Comparison of ENCODE assay signal across 8 cellular contexts in genomic region chr20:17538517-17539170, GRCh38. TPM values are rescaled to one million over a fixed set of nuclear protein-coding genes. Genes with fewer than 3 reads are reported as not detected.
A peak's percentile ranks its signal among the peaks of the same experiment; 100 is the strongest.
DNase-seq lines count a peak whose midpoint lies in the region; ATAC-seq and TF ChIP-seq lines count a peak whose summit lies in the region.

No MANE protein-coding gene starts in this region.

- H3K4me1 ChIP-seq in PC-9 (replicated peaks; ENCODE audit: insufficient read depth): peaks cover 49% of the 10 kb centered on the region
- H3K4me1 ChIP-seq in naive thymus-derived CD4-positive, alpha-beta T cell (ENCODE audit: control insufficient read depth in 2 of 2, insufficient read depth in 2 of 2, low read length in 2 of 2): no peaks in the 10 kb centered on the region

- peaks cover 0 to 33% (median 0%) of the 10 kb centered on the region in 7 donors for H3K4me1 Mint-ChIP-seq in naive thymus-derived CD4-positive, alpha-beta T cell
- H3K4me1 Mint-ChIP-seq in WTC11: peaks cover 16% of the 10 kb centered on the region

- H3K27me3 Mint-ChIP-seq in naive thymus-derived CD4-positive, alpha-beta T cell: peaks cover 10 to 39% (median 18%) of the 10 kb centered on the region in 5 donors
- no peaks in the 10 kb centered on the region for H3K27me3 Mint-ChIP-seq in WTC11 (ENCODE audit: low read depth)

- TF ChIP-seq CTCF in PC-9 (conservative IDR thresholded peaks at IDR 0.05): no peak
- TF ChIP-seq CTCF in WTC11 (IDR thresholded peaks at IDR 0.05): no peak

- peak; percentile 37 for ATAC-seq in naive thymus-derived CD4-positive, alpha-beta T cell
- ATAC-seq in GM19023 (IDR thresholded peaks at IDR 0.05; ENCODE audit: unreplicated experiment) (no peak), WTC11 (no peak)

- no peaks in the 10 kb centered on the region for H3K27me3 ChIP-seq in PC-9 (ENCODE audit: insufficient read depth, low read depth)
- H3K27me3 ChIP-seq in naive thymus-derived CD4-positive, alpha-beta T cell (ENCODE audit: control insufficient read depth in 2 of 2, insufficient read depth in 2 of 2, low read length in 2 of 2): no peaks in the 10 kb centered on the region

- no peaks in the 10 kb centered on the region; the same call in 1 of the 2 replicates for H3K79me2 ChIP-seq in PC-9 (ENCODE audit: low read depth)

- no peak overlapping the region for H2AFZ ChIP-seq in PC-9

- H3K27ac Mint-ChIP-seq in naive thymus-derived CD4-positive, alpha-beta T cell: no peak overlapping the region
- no peak overlapping the region for H3K27ac Mint-ChIP-seq in WTC11

- H3K27ac ChIP-seq in PC-9: peak overlapping the region; percentile 21; the same call in 1 of the 2 replicates
- H3K27ac ChIP-seq in naive thymus-derived CD4-positive, alpha-beta T cell (ENCODE audit: low read depth, low read length): no peak overlapping the region

- POLR2A ChIA-PET in HEK293T (lab: Yijun Ruan, JAX) (interaction anchor here (1.2 kb wide), 1 partner anchor 31 kb away, joined by 3 read pairs; the partner anchor contains the start of gene DSTN), PC-9 (lab: Charles Lee; ENCODE audit: unreplicated experiment) (no interaction called here), WTC11 (lab: Charles Lee) (interaction anchor here (0.6 kb wide), 1 partner anchor 30 kb away, joined by 9 read pairs; no protein-coding TSS in a partner anchor)
- POLR2A ChIA-PET in naive thymus-derived CD4-positive, alpha-beta T cell (lab: Charles Lee): no interaction called here

- intact Hi-C loops in PC-9 (cut with micrococcal nuclease; ENCODE audit: unreplicated experiment): loop anchor here (1.0 to 5.0 kb wide), 2 partner anchors 19 to 144 kb away; partner anchors contain the start of gene RRBP1
- intact Hi-C loops in naive thymus-derived CD4-positive, alpha-beta T cell (cut with micrococcal nuclease): loop anchor here (10.0 kb wide), 3 partner anchors 146 to 746 kb away; partner anchors contain the start of genes MGME1 (in 1 of the 2), RRBP1 (in 1 of the 2), SNX5 (in 1 of the 2) and ZNF133 (in 1 of the 2)

- no peak overlapping the region for H3K4me3 Mint-ChIP-seq in naive thymus-derived CD4-positive, alpha-beta T cell
- H3K4me3 Mint-ChIP-seq in WTC11: no peak overlapping the region

- no peaks in the 10 kb centered on the region for H3K9me2 ChIP-seq in PC-9 (ENCODE audit: insufficient read depth)

- no peaks in the 10 kb centered on the region for H3K36me3 ChIP-seq in PC-9 (ENCODE audit: low read depth)
- H3K36me3 ChIP-seq in naive thymus-derived CD4-positive, alpha-beta T cell (ENCODE audit: control insufficient read depth in 2 of 3, insufficient read depth in 3 of 3, low read length in 3 of 3): no peaks in the 10 kb centered on the region

- H3K9me3 ChIP-seq in PC-9 (ENCODE audit: insufficient read depth, low read depth): no peaks in the 10 kb centered on the region
- no peaks in the 10 kb centered on the region for H3K9me3 ChIP-seq in naive thymus-derived CD4-positive, alpha-beta T cell (ENCODE audit: control insufficient read depth in 2 of 3, low read length in 3 of 3)

- H3K4me3 ChIP-seq in PC-9: no peak overlapping the region
- H3K4me3 ChIP-seq in naive thymus-derived CD4-positive, alpha-beta T cell (ENCODE audit: low read length): no peak overlapping the region

- peak overlapping the region; percentile 66 for H3K4me2 ChIP-seq in PC-9

- peak; percentile 58 for DNase-seq in SIG-M5 treated with dmso at 0.1 percent for 504 hours (lab: John Stamatoyannopoulos, UW; ENCODE audit: unreplicated experiment)
- DNase-seq in SIG-M5 (lab: John Stamatoyannopoulos, UW): no peak
- no peak for DNase-seq in HEK293T (ENCODE audit: extremely low spot score)
- peak; percentile 38 to 78 for DNase-seq in PC-9
- no peak for DNase-seq in naive thymus-derived CD4-positive, alpha-beta T cell
- DNase-seq in WTC11 (ENCODE audit: low spot score): no peak
- no peak for DNase-seq in NCI-H1436 (lab: John Stamatoyannopoulos, UW)

- CTCF ChIA-PET in HEK293T (lab: Yijun Ruan, JAX) (no interaction called here), PC-9 (lab: Charles Lee) (no interaction called here), WTC11 (lab: Charles Lee) (interaction anchor here (1.0 kb wide), 1 partner anchor 79 kb away, joined by 3 read pairs; no protein-coding TSS in a partner anchor)
- CTCF ChIA-PET in naive thymus-derived CD4-positive, alpha-beta T cell (lab: Charles Lee): interaction anchor here (0.7 kb wide), 1 partner anchor 97 kb away, joined by 3 read pairs; no protein-coding TSS in a partner anchor

- no peaks in the 10 kb centered on the region for H4K20me1 ChIP-seq in PC-9 (ENCODE audit: insufficient read depth)

- BruUV-seq in PC-9 (replicated peaks; lab: Mats Ljungman, UMichigan): no TSS peak

- no peaks in the 10 kb centered on the region for H3K36me3 Mint-ChIP-seq in naive thymus-derived CD4-positive, alpha-beta T cell
- peaks cover 4% of the 10 kb centered on the region for H3K36me3 Mint-ChIP-seq in WTC11

- no peaks in the 10 kb centered on the region for H3K9me3 Mint-ChIP-seq in naive thymus-derived CD4-positive, alpha-beta T cell
- peaks cover 4% of the 10 kb centered on the region for H3K9me3 Mint-ChIP-seq in WTC11

- H3F3A ChIP-seq in PC-9 (ENCODE audit: insufficient read depth, low read depth): peaks cover 25% of the 10 kb centered on the region

TF ChIP-seq in HEK293T, 16 proteins besides CTCF, POLR2A, EP300 and RAD21:
- TF ChIP-seq, protein P1, sequence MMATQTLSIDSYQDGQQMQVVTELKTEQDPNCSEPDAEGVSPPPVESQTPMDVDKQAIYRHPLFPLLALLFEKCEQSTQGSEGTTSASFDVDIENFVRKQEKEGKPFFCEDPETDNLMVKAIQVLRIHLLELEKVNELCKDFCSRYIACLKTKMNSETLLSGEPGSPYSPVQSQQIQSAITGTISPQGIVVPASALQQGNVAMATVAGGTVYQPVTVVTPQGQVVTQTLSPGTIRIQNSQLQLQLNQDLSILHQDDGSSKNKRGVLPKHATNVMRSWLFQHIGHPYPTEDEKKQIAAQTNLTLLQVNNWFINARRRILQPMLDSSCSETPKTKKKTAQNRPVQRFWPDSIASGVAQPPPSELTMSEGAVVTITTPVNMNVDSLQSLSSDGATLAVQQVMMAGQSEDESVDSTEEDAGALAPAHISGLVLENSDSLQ (IDR thresholded peaks at IDR 0.05): peak; percentile 63
- no peak for TF ChIP-seq ARNT (IDR thresholded peaks at IDR 0.05)

TF ChIP-seq in WTC11, 78 proteins besides CTCF, POLR2A, EP300 and RAD21 (continues in another document):
- TF ChIP-seq TEAD1 (CRISPR knock-in tag; IDR thresholded peaks at IDR 0.05) (no peak), SMAD3 (CRISPR knock-in tag; IDR thresholded peaks at IDR 0.05; ENCODE audit: borderline replicate concordance) (no peak), RELA (CRISPR knock-in tag; IDR thresholded peaks at IDR 0.05; ENCODE audit: borderline replicate concordance) (no peak), CREB1 (CRISPR knock-in tag; IDR thresholded peaks at IDR 0.05) (no peak), ZNF232 (CRISPR knock-in tag; IDR thresholded peaks at IDR 0.05) (no peak), CREM (CRISPR knock-in tag; IDR thresholded peaks at IDR 0.05) (no peak), ZNF263 (CRISPR knock-in tag; IDR thresholded peaks at IDR 0.05; ENCODE audit: low read depth) (no peak), SMAD4 (CRISPR knock-in tag; IDR thresholded peaks at IDR 0.05) (no peak), USF1 (CRISPR knock-in tag; IDR thresholded peaks at IDR 0.05) (no peak), NR2C2 (CRISPR knock-in tag; IDR thresholded peaks at IDR 0.05) (no peak)
- TF ChIP-seq, protein P2, sequence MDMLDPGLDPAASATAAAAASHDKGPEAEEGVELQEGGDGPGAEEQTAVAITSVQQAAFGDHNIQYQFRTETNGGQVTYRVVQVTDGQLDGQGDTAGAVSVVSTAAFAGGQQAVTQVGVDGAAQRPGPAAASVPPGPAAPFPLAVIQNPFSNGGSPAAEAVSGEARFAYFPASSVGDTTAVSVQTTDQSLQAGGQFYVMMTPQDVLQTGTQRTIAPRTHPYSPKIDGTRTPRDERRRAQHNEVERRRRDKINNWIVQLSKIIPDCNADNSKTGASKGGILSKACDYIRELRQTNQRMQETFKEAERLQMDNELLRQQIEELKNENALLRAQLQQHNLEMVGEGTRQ (CRISPR knock-in tag; IDR thresholded peaks at IDR 0.05): no peak
- TF ChIP-seq, protein P3, sequence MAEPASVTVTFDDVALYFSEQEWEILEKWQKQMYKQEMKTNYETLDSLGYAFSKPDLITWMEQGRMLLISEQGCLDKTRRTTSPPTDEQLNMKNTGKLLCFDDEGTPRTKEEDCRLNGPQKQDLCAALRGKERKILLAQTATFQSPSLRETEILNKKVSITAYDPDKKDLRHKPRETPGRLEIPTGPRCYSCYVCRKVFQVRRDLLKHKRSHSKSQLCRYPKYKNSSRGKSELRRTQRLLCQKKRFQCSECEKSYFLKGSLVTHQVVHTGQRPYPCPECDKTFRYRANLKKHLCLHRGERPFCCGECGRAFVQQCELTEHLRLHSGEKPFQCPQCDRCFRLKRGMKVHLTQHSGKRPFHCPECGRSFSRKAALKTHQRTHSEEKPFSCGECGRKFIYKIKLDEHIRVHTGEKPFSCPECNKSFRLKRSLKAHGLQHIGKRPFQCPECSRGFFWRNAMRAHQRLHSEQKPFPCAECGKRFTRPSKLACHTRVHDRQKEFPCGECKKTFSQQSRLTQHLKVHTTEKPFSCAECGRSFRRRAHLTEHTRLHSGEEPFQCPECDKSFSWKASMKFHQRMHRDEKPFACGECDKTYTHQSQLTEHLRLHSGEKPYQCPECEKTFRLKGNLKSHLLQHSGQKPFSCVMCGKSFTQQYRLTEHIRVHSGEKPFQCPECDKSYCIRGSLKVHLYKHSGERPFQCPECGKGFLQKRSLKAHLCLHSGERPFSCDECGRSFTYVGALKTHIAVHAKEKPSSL (CRISPR knock-in tag; conservative IDR thresholded peaks at IDR 0.05): no peak

RNA-seq across cellular contexts. Expression of gene BFSP1, which starts 7.5 kb away (rescaled TPM):
- 10.4 and 13.8 TPM in 2 replicates for total RNA-seq in PC-9 (2021)
- 1 to 10 TPM in 1 of 5 experiments, under 1 TPM in 1, not detected in 3; 0.42 to 3.4 TPM for total RNA-seq in naive thymus-derived CD4-positive, alpha-beta T cell
- polyA plus RNA-seq in naive thymus-derived CD4-positive, alpha-beta T cell: not detected
- total RNA-seq in WTC11 (2021): 1.9 to 3.0 TPM (median 2.7 TPM) in 3 replicates

RNA-seq across cellular contexts. Expression of gene DSTN, which starts 31.2 kb away (rescaled TPM):
- total RNA-seq in PC-9 (2021): 296 and 366 TPM in 2 replicates
- 10 to 100 TPM; 28.7 to 63.6 (median 33.9) TPM for total RNA-seq in naive thymus-derived CD4-positive, alpha-beta T cell
- polyA plus RNA-seq in naive thymus-derived CD4-positive, alpha-beta T cell: 100 to 1,000 TPM in 1 of 2 donors, 10 to 100 TPM in 1; 80.7 to 113 TPM
- 145 to 153 TPM (median 149 TPM) in 3 replicates for total RNA-seq in WTC11 (2021)

Comparison
In these comparisons a context has a peak if more than half of its experiments do, and no peak if none do; other contexts are left out.
1. DNase-seq: peak in SIG-M5 treated with dmso at 0.1 percent for 504 hours (single experiment) and PC-9 (2 of 2); none in SIG-M5 (single experiment), HEK293T (single experiment), naive thymus-derived CD4-positive, alpha-beta T cell (0 of 9), WTC11 (single experiment) and NCI-H1436 (single experiment).
2. CTCF ChIA-PET loops: an anchor here in naive thymus-derived CD4-positive, alpha-beta T cell (0.7 kb wide) and WTC11 (1.0 kb wide); none called in HEK293T and PC-9.
3. POLR2A ChIA-PET loops: an anchor here in HEK293T (1.2 kb wide) and WTC11 (0.6 kb wide); none called in PC-9 and naive thymus-derived CD4-positive, alpha-beta T cell.